8 cellular contexts compared by ENCODE assay signal in the genomic region with DNA sequence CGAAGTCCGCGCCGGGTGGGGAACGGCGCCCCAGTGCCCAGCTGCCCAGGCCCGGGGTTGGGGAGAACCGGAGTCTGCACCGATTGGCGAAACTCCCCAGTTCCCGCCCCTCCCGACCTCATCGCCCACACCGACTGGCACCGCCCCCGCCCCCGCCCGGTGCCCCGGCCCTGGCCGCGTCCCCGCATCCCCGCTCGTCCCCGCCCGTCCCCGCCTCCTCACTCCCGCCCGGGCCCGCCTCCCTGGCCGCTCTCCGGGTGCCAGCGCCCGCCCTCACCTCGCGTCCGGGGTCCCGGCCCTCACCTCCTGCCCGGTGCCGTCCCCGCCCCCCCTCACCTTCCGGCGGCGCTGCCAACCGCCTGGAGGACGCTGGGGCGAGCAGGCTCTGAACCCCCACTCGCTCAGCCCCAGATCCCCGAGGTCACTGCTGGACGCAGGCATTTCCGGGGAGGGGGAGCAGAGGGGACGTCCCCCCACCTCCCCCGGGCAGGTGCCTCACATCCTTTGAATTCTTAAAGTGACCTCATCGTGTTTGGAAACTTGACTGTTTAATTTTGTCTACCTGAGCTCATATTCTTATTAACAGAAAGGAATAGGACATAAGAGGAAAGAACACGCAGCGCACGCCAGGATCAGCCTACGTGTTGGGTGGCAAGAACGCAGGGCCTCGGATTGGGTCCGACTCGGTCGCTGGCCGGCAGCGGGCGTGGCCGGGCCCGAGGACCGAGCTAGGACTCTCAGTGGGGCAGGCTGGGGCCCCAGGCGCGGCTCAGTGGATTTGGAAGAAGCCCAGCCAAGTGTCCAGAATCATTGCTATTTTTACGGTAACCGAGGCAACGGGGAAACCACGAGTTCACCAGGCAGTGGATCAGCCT. TPM values are rescaled to one million over a fixed set of nuclear protein-coding genes. Genes with fewer than 3 reads are reported as not detected.
DNase-seq lines count a peak whose midpoint lies in the region; ATAC-seq and TF ChIP-seq lines count a peak whose summit lies in the region.

FAM110C (minus strand) TSS at position 35 of the 875 bp plus-strand sequence. CDS start 120 bp downstream, outside the sequence.

- no peaks in the 10 kb centered on the region for H3K36me3 ChIP-seq in HUES48 (ENCODE audit: control insufficient read depth, insufficient read depth, low read length)
- no peaks in the 10 kb centered on the region for H3K36me3 ChIP-seq in mesendoderm (ENCODE audit: control insufficient read depth, insufficient read depth, low read length)

- H3K27me3 Mint-ChIP-seq in activated CD4-positive, alpha-beta memory T cell treated with anti-CD3 and anti-CD28 coated beads for 36 hours: peaks cover 32% of the 10 kb centered on the region
- peaks cover 53 to 82% of the 10 kb centered on the region in 2 donors for H3K27me3 Mint-ChIP-seq in effector memory CD8-positive, alpha-beta T cell

- H3K4me1 ChIP-seq in HUES48 (ENCODE audit: control insufficient read depth, insufficient read depth, low read length) (peaks cover 21% of the 10 kb centered on the region), mesendoderm (ENCODE audit: control insufficient read depth, low read depth, low read length) (no peaks in the 10 kb centered on the region)

- H3K79me1 ChIP-seq in mesendoderm (ENCODE audit: low read length): no peaks in the 10 kb centered on the region

- no peak within 1 kb of the TSS for H3K23ac ChIP-seq in mesendoderm (ENCODE audit: low read length)

- POLR2A ChIA-PET in activated CD4-positive, alpha-beta memory T cell treated with anti-CD3 and anti-CD28 coated beads for 36 hours (lab: Charles Lee): interaction anchor here (0.6 kb wide), 1 partner anchor 129 kb away, joined by 3 read pairs; no protein-coding TSS in a partner anchor

- no peaks in the 10 kb centered on the region for H3K9me3 ChIP-seq in HUES48 (ENCODE audit: control insufficient read depth, insufficient read depth, low read length)

- H3K36me3 Mint-ChIP-seq in activated CD4-positive, alpha-beta memory T cell treated with anti-CD3 and anti-CD28 coated beads for 36 hours: no peaks in the 10 kb centered on the region
- no peaks in the 10 kb centered on the region for H3K36me3 Mint-ChIP-seq in effector memory CD8-positive, alpha-beta T cell (ENCODE audit: insufficient read depth)

- no peak within 1 kb of the TSS for H4K8ac ChIP-seq in mesendoderm (ENCODE audit: low read depth, low read length)

- ATAC-seq in effector memory CD8-positive, alpha-beta T cell (replicated peaks): peak; percentile 69
- ATAC-seq in GM21423 (IDR thresholded peaks at IDR 0.05; ENCODE audit: unreplicated experiment): no peak
- no peak for ATAC-seq in GM21529 (IDR thresholded peaks at IDR 0.05; ENCODE audit: unreplicated experiment)

- H3K27ac ChIP-seq in HUES48 (ENCODE audit: low read depth, low read length) (peak within 1 kb of the TSS; percentile 27), mesendoderm (ENCODE audit: low read depth, low read length) (no peak within 1 kb of the TSS)

- H3K27ac Mint-ChIP-seq in activated CD4-positive, alpha-beta memory T cell treated with anti-CD3 and anti-CD28 coated beads for 36 hours: peak within 1 kb of the TSS; percentile 8
- peak within 1 kb of the TSS in 1 of 2 donors; percentile 52 for H3K27ac Mint-ChIP-seq in effector memory CD8-positive, alpha-beta T cell

- intact Hi-C loops in activated CD4-positive, alpha-beta memory T cell treated with anti-CD3 and anti-CD28 coated beads for 36 hours (cut with micrococcal nuclease): loop anchor here (1.0 kb wide), 1 partner anchor 14 kb away; no protein-coding TSS in a partner anchor

- peak within 1 kb of the TSS; percentile 80 for H3K56ac ChIP-seq in mesendoderm (ENCODE audit: low read length)

- H2BK15ac ChIP-seq in mesendoderm (replicated peaks; ENCODE audit: low read depth): no peak within 1 kb of the TSS

- H3K9me3 Mint-ChIP-seq in activated CD4-positive, alpha-beta memory T cell treated with anti-CD3 and anti-CD28 coated beads for 36 hours: no peaks in the 10 kb centered on the region
- no peaks in the 10 kb centered on the region for H3K9me3 Mint-ChIP-seq in effector memory CD8-positive, alpha-beta T cell

- H3K4me3 ChIP-seq in HUES48 (ENCODE audit: low read depth, low read length) (peak within 1 kb of the TSS; percentile 79), mesendoderm (ENCODE audit: low read length) (peak within 1 kb of the TSS; percentile 56)

- peak within 1 kb of the TSS; percentile 15 for H2BK120ac ChIP-seq in mesendoderm (ENCODE audit: low read depth, low read length)

- WGBS in mesendoderm (ENCODE audit: extremely low coverage, insufficient coverage, low lambda C conversion rate): no CpG with 5 or more reads among the region's 75 CpGs

- no peak for TF ChIP-seq CTCF in GM10266 (IDR thresholded peaks at IDR 0.05; ENCODE audit: control insufficient read depth, insufficient read depth, low read depth, missing control alignments)

- peaks cover 2% of the 10 kb centered on the region for H3K79me2 ChIP-seq in mesendoderm (ENCODE audit: control insufficient read depth, insufficient read depth, low read length)

- peak; percentile 69 for DNase-seq in activated CD4-positive, alpha-beta memory T cell treated with anti-CD3 and anti-CD28 coated beads for 36 hours
- peak; percentile 14 to 31 (median 23) for DNase-seq in effector memory CD8-positive, alpha-beta T cell
- DNase-seq in mesendoderm (peak; percentile 65), GM10266 (ENCODE audit: extremely low spot score) (no peak)
- DNase-seq in stimulated activated CD8-positive, alpha-beta memory T cell treated with anti-CD3 and anti-CD28 coated beads, Interleukin-7, amount 100 ng/mL, for 4 hours (ENCODE audit: low read depth in 2 of 2): peak; percentile 9 to 51

- no peak within 1 kb of the TSS for H2AK5ac ChIP-seq in mesendoderm (ENCODE audit: low read length)

- H4K5ac ChIP-seq in mesendoderm (ENCODE audit: low read length): no peak within 1 kb of the TSS

- H2BK5ac ChIP-seq in mesendoderm (ENCODE audit: low read length): no peak within 1 kb of the TSS

- peaks cover 23% of the 10 kb centered on the region for H3K4me1 Mint-ChIP-seq in activated CD4-positive, alpha-beta memory T cell treated with anti-CD3 and anti-CD28 coated beads for 36 hours (ENCODE audit: low read depth)
- peaks cover 8 to 16% of the 10 kb centered on the region in 2 donors for H3K4me1 Mint-ChIP-seq in effector memory CD8-positive, alpha-beta T cell (ENCODE audit: low read depth in 2 of 2)

- H3K18ac ChIP-seq in mesendoderm (ENCODE audit: low read length): peak within 1 kb of the TSS; percentile 0

- peak within 1 kb of the TSS; percentile 72 for H3K4me3 Mint-ChIP-seq in activated CD4-positive, alpha-beta memory T cell treated with anti-CD3 and anti-CD28 coated beads for 36 hours
- H3K4me3 Mint-ChIP-seq in effector memory CD8-positive, alpha-beta T cell: peak within 1 kb of the TSS; percentile 90 to 92

- peak within 1 kb of the TSS; percentile 92 for H3K4me2 ChIP-seq in mesendoderm (ENCODE audit: low read length)

- peak within 1 kb of the TSS; percentile 56 for H3K4ac ChIP-seq in mesendoderm (ENCODE audit: low read depth, low read length)

- CTCF ChIA-PET in activated CD4-positive, alpha-beta memory T cell treated with anti-CD3 and anti-CD28 coated beads for 36 hours (lab: Charles Lee): interaction anchor here (0.6 to 1.0 kb wide), 3 partner anchors 24 to 137 kb away, joined by 3 read pairs; no protein-coding TSS in a partner anchor

- H3K9ac ChIP-seq in HUES48 (ENCODE audit: low read depth, low read length) (peak within 1 kb of the TSS; percentile 45), mesendoderm (ENCODE audit: low read length) (peak within 1 kb of the TSS; percentile 64)

- H3K27me3 ChIP-seq in HUES48 (ENCODE audit: control insufficient read depth, insufficient read depth, low read length) (peaks cover 39% of the 10 kb centered on the region), mesendoderm (ENCODE audit: insufficient read depth, low read length, poor library complexity) (no peaks in the 10 kb centered on the region)

RNA-seq across cellular contexts. Expression of gene FAM110C, which starts in this region (rescaled TPM):
- total RNA-seq in activated CD4-positive, alpha-beta memory T cell treated with anti-CD3 and anti-CD28 coated beads for 36 hours: 1 to 10 TPM; 3.1 to 3.6 TPM
- polyA plus RNA-seq in mesendoderm (2013, experiment 1 of 2): 2.6 TPM
- 3.1 TPM for polyA plus RNA-seq in mesendoderm (2013, experiment 2 of 2)
